ENCODE assay signal across 10 cellular contexts in genomic region chr11:35785287-35786167, GRCh38.
DNase-seq lines count a peak whose midpoint lies in the region; ATAC-seq and TF ChIP-seq lines count a peak whose summit lies in the region.
"Had no signal": no experiment of that assay in that cellular context is flagged by ENCODE, and none has a peak within 500 bp of the region (broad histone marks: within the 10 kb centered on the region; RNA-seq: fewer than 3 reads in every experiment).

No MANE protein-coding gene starts in this region.

- H2BK120ac ChIP-seq in IMR-90 (ENCODE audit: low read depth, low read length): no peak overlapping the region

- H3K4ac ChIP-seq in IMR-90 (ENCODE audit: low read depth, low read length): no peak overlapping the region

- no peak overlapping the region for H3K18ac ChIP-seq in IMR-90 (ENCODE audit: low read depth, low read length)

- H2AK9ac ChIP-seq in IMR-90 (replicated peaks; ENCODE audit: low read depth, low read length, poor library complexity): no peak overlapping the region

- H3K36me3 ChIP-seq in IMR-90 (ENCODE audit: control insufficient read depth, insufficient read depth, low read length) (no peaks in the 10 kb centered on the region), Karpas-422 (ENCODE audit: insufficient read depth, low read length) (no peaks in the 10 kb centered on the region)
- H3K36me3 ChIP-seq: tibial nerve had no signal

- H4K91ac ChIP-seq in IMR-90 (ENCODE audit: insufficient read depth, low read depth, low read length): no peak overlapping the region

- ATAC-seq in GM18505 (IDR thresholded peaks at IDR 0.05; ENCODE audit: unreplicated experiment): peak; percentile 55
- ATAC-seq in GM21825 (IDR thresholded peaks at IDR 0.05; ENCODE audit: unreplicated experiment): peak; percentile 58
- no peak for ATAC-seq in IMR-90 (ENCODE audit: low read depth)
- peak; percentile 52 for ATAC-seq in foreskin keratinocyte
- no peak for ATAC-seq in GM19328 (IDR thresholded peaks at IDR 0.05; ENCODE audit: unreplicated experiment)
- ATAC-seq in GM21367 (IDR thresholded peaks at IDR 0.05; ENCODE audit: unreplicated experiment): no peak

- no peak overlapping the region for H2BK5ac ChIP-seq in IMR-90 (ENCODE audit: low read depth, low read length, poor library complexity, severe bottlenecking)

- no peak for DNase-seq in IMR-90
- DNase-seq in foreskin keratinocyte: peak in 1 of 2 donors; percentile 44
- DNase-seq in Karpas-422: no peak
- DNase-seq in erythroblast (lab: John Stamatoyannopoulos, UW): no peak
- DNase-seq: GDM1 had no signal

- H4K8ac ChIP-seq in IMR-90 (ENCODE audit: low read depth in 2 of 2, low read length in 2 of 2): no peak overlapping the region

- H4K20me1 ChIP-seq in IMR-90 (ENCODE audit: insufficient read depth, low read length) (peaks cover 52% of the 10 kb centered on the region), Karpas-422 (ENCODE audit: insufficient read depth, low read depth, low read length) (peaks cover 16% of the 10 kb centered on the region; the same call in 1 of the 2 replicates)

- TF ChIP-seq POLR2A in GM18505 (IDR thresholded peaks at IDR 0.05; ENCODE audit: borderline replicate concordance, extremely low read depth, insufficient read depth, insufficient read length): no peak
- TF ChIP-seq POLR2A in IMR-90 (IDR thresholded peaks at IDR 0.05; ENCODE audit: low read depth, low read length): no peak
- TF ChIP-seq POLR2A in erythroblast (IDR thresholded peaks at IDR 0.05; ENCODE audit: low read length): no peak

- WGBS in IMR-90 (ENCODE audit: extremely low coverage in 2 of 2, insufficient read length in 1 of 2), 2 experiments: 100% methylated on average over 2 of the region's 4 CpGs; no CpG with 5 or more reads in 1 of the 2 experiments

- H4K5ac ChIP-seq in IMR-90 (ENCODE audit: low read depth, low read length): no peak overlapping the region

- H3K14ac ChIP-seq in IMR-90 (replicated peaks; ENCODE audit: low read depth, low read length): no peak overlapping the region

- H3K27ac ChIP-seq in IMR-90 (ENCODE audit: insufficient read depth, low read length) (no peak overlapping the region), foreskin keratinocyte (no peak overlapping the region), Karpas-422 (ENCODE audit: low read length) (no peak overlapping the region)
- H3K27ac ChIP-seq: tibial nerve had no signal

- H3K23ac ChIP-seq in IMR-90 (ENCODE audit: low read depth, low read length): peak overlapping the region; percentile 29; the same call in 1 of the 2 replicates

- CTCF ChIA-PET in IMR-90 (lab: Yijun Ruan, JAX): no interaction called here

- peaks cover 15% of the 10 kb centered on the region for H3K4me1 ChIP-seq in IMR-90 (ENCODE audit: control insufficient read depth, insufficient read depth, low read length)
- peaks cover 33% of the 10 kb centered on the region for H3K4me1 ChIP-seq in foreskin keratinocyte
- no peaks in the 10 kb centered on the region; the same call in 1 of the 2 replicates for H3K4me1 ChIP-seq in Karpas-422 (ENCODE audit: low read length)

- H3K9ac ChIP-seq in IMR-90 (ENCODE audit: low read depth, low read length) (no peak overlapping the region), Karpas-422 (ENCODE audit: low read length) (no peak overlapping the region)

- no TSS peak for BruUV-seq in IMR-90 (replicated peaks; lab: Mats Ljungman, UMichigan)

- dilution Hi-C loops in IMR-90 (cut with HindIII; ENCODE audit: low sequenced_read_pairs, unreplicated experiment): no loop called here

- no peak overlapping the region for H2AFZ ChIP-seq in IMR-90 (replicated peaks; ENCODE audit: low read length, poor library complexity)
- no peak overlapping the region for H2AFZ ChIP-seq in Karpas-422 (ENCODE audit: low read length)

- TF ChIP-seq CTCF in IMR-90 (conservative IDR thresholded peaks at IDR 0.05; ENCODE audit: low read depth, low read length) (no peak), foreskin keratinocyte (conservative IDR thresholded peaks at IDR 0.05) (no peak)

- H3K56ac ChIP-seq in IMR-90 (ENCODE audit: extremely low read depth, insufficient read depth, low read length): no peak overlapping the region

- H3K4me2 ChIP-seq in IMR-90 (ENCODE audit: low read depth, low read length): no peak overlapping the region
- H3K4me2 ChIP-seq in Karpas-422 (ENCODE audit: low read depth, low read length, poor library complexity, severe bottlenecking): no peak overlapping the region

- H3K79me2 ChIP-seq in Karpas-422 (ENCODE audit: low read length): no peaks in the 10 kb centered on the region

- peaks cover 29 to 71% of the 10 kb centered on the region in 2 experiments for H3K79me1 ChIP-seq in IMR-90 (ENCODE audit: low read depth in 1 of 2, low read length in 2 of 2)

- POLR2A ChIA-PET in IMR-90 (lab: Charles Lee; ENCODE audit: unreplicated experiment): no interaction called here

- H3K9me2 ChIP-seq in Karpas-422 (replicated peaks; ENCODE audit: insufficient read depth, low read length): no peaks in the 10 kb centered on the region

- in situ Hi-C loops in IMR-90 (cut with MboI; ENCODE audit: low sequenced_read_pairs): no loop called here

- H3K4me3 ChIP-seq in IMR-90 (ENCODE audit: insufficient read depth, low read depth, low read length) (no peak overlapping the region), Karpas-422 (ENCODE audit: low read length) (no peak overlapping the region)
- H3K4me3 ChIP-seq: tibial nerve had no signal

- H3K9me3 ChIP-seq in IMR-90 (ENCODE audit: control insufficient read depth, insufficient read depth, low read length) (no peaks in the 10 kb centered on the region), Karpas-422 (ENCODE audit: low read length) (no peaks in the 10 kb centered on the region)
- H3K9me3 ChIP-seq: tibial nerve had no signal

- no peak overlapping the region for H2BK20ac ChIP-seq in IMR-90 (ENCODE audit: low read depth, low read length)

- intact Hi-C loops in IMR-90 (cut with micrococcal nuclease): loop anchor here (5.0 kb wide), 1 partner anchor 163 kb away; no protein-coding TSS in a partner anchor

- H2AK5ac ChIP-seq in IMR-90 (ENCODE audit: low read depth, low read length): no peak overlapping the region

- H3K27me3 ChIP-seq in IMR-90 (ENCODE audit: control insufficient read depth, insufficient read depth, low read length): no peaks in the 10 kb centered on the region
- no peaks in the 10 kb centered on the region for H3K27me3 ChIP-seq in foreskin keratinocyte
- no peaks in the 10 kb centered on the region for H3K27me3 ChIP-seq in Karpas-422 (ENCODE audit: low read length)
- H3K27me3 ChIP-seq: tibial nerve had no signal

- TF ChIP-seq RAD21 in IMR-90 (IDR thresholded peaks at IDR 0.05; ENCODE audit: low read length): no peak

- peaks cover 21% of the 10 kb centered on the region for H3K9me1 ChIP-seq in IMR-90 (ENCODE audit: insufficient read depth, low read length)

- no peak overlapping the region; the same call in 2 of the 3 replicates for H2BK15ac ChIP-seq in IMR-90 (ENCODE audit: low read depth, low read length)

TF ChIP-seq in IMR-90, 13 proteins besides CTCF, POLR2A, EP300 and RAD21:
- TF ChIP-seq USF2 (IDR thresholded peaks at IDR 0.05; ENCODE audit: low read depth, low read length) (no peak), RFX5 (IDR thresholded peaks at IDR 0.05; ENCODE audit: low read depth, low read length) (no peak), BHLHE40 (IDR thresholded peaks at IDR 0.05; ENCODE audit: low read depth, low read length) (no peak), MAFK (IDR thresholded peaks at IDR 0.05; ENCODE audit: low read depth, low read length) (no peak), ELK1 (IDR thresholded peaks at IDR 0.05; ENCODE audit: borderline replicate concordance, low read depth, low read length) (no peak), MAZ (IDR thresholded peaks at IDR 0.05; ENCODE audit: borderline replicate concordance, low read depth, low read length) (no peak), CEBPB (IDR thresholded peaks at IDR 0.05; ENCODE audit: low read depth, low read length) (no peak), SMC3 (IDR thresholded peaks at IDR 0.05; ENCODE audit: low read depth, low read length) (no peak), MXI1 (IDR thresholded peaks at IDR 0.05; ENCODE audit: borderline replicate concordance, low read depth, low read length) (no peak), FOS (IDR thresholded peaks at IDR 0.05; ENCODE audit: low read depth, low read length) (no peak), NFE2L2 (IDR thresholded peaks at IDR 0.05; ENCODE audit: low read depth, low read length) (no peak), CHD1 (IDR thresholded peaks at IDR 0.05; ENCODE audit: low read depth, low read length) (no peak), RCOR1 (IDR thresholded peaks at IDR 0.05; ENCODE audit: insufficient replicate concordance, low read length) (no peak)

Comparison
In these comparisons a context has a peak if more than half of its experiments do, and no peak if none do; other contexts are left out.
1. ATAC-seq: peak in GM18505 (single experiment), GM21825 (single experiment) and foreskin keratinocyte (single experiment); none in IMR-90 (single experiment), GM19328 (single experiment) and GM21367 (single experiment).